ENCODE assay signal across 11 cellular contexts in genomic region chr14:77889971-77890442, GRCh38.
A peak's percentile ranks its signal among the peaks of the same experiment; 100 is the strongest.
DNase-seq lines count a peak whose midpoint lies in the region; FAIRE-seq and TF ChIP-seq lines count a peak whose summit lies in the region.
"Had no signal": no experiment of that assay in that cellular context is flagged by ENCODE, and none has a peak within 500 bp of the region (broad histone marks: within the 10 kb centered on the region; RNA-seq: fewer than 3 reads in every experiment).

No MANE protein-coding gene starts in this region.

- DNase-seq in H4 (ENCODE audit: low spot score) (peak; percentile 31), adrenal gland (peak in 5 of 7 donors; percentile 32 to 66 (median 42)), fibroblast of villous mesenchyme (ENCODE audit: low read depth) (peak; percentile 81), stromal cell of bone marrow (ENCODE audit: low read depth) (peak; percentile 80), NCI-H69 (lab: John Stamatoyannopoulos, UW) (no peak), OCI-M2 (lab: John Stamatoyannopoulos, UW; ENCODE audit: unreplicated experiment) (no peak), frontal cortex (ENCODE audit: low spot score in 2 of 2) (no peak)
- DNase-seq: activated T-cell treated with anti-CD3 and anti-CD28 coated beads, Interleukin-2, amount 50 U/mL, for 48 hours; central memory CD4-positive, alpha-beta T cell; lower lobe of right lung; RPMI8226 had no signal

- TF ChIP-seq POLR2A in adrenal gland (IDR thresholded peaks at IDR 0.05) = no peak

- H3K4me3 ChIP-seq in adrenal gland (no peak overlapping the region), fibroblast of villous mesenchyme (ENCODE audit: low read depth, low read length) (no peak overlapping the region)
- H3K4me3 ChIP-seq: lower lobe of right lung had no signal

- intact Hi-C loops in adrenal gland (cut with DNase I) = no loop called here

- TF ChIP-seq CTCF in adrenal gland (IDR thresholded peaks at IDR 0.05) (no peak), fibroblast of villous mesenchyme (IDR thresholded peaks at IDR 0.05; ENCODE audit: insufficient read depth, low read depth, low read length) (no peak)

- H3K27me3 ChIP-seq in adrenal gland = no peaks in the 10 kb centered on the region

- no peaks in the 10 kb centered on the region for H3K9me3 ChIP-seq in adrenal gland (replicated peaks in 1 of 3)
- H3K9me3 ChIP-seq: lower lobe of right lung had no signal

- H3K4me1 ChIP-seq in adrenal gland (replicated peaks in 1 of 2) = no peaks in the 10 kb centered on the region
- H3K4me1 ChIP-seq: lower lobe of right lung had no signal

- H3K27ac ChIP-seq in adrenal gland = peak overlapping the region in 3 of 5 donors; percentile 0 to 69 (median 58)
- H3K27ac ChIP-seq: lower lobe of right lung had no signal

- no peak for FAIRE-seq in frontal cortex (lab: Jason Lieb, UNC)

- WGBS in adrenal gland, 4 donors = 72 to 77% (median 75%) methylated on average over 3 of the region's 3 CpGs

- H3K36me3 ChIP-seq in adrenal gland (replicated peaks in 1 of 2) = no peaks in the 10 kb centered on the region

Comparison
In these comparisons a context has a peak if more than half of its experiments do, and no peak if none do; other contexts are left out.
1. DNase-seq: peak in H4 (single experiment), adrenal gland (5 of 7), fibroblast of villous mesenchyme (single experiment) and stromal cell of bone marrow (single experiment); none in NCI-H69 (single experiment), OCI-M2 (single experiment) and frontal cortex (0 of 2).